Comparison of ENCODE assay signal across 9 cellular contexts in genomic region chr10:110834622-110835219, GRCh38. TPM values are rescaled to one million over a fixed set of nuclear protein-coding genes. Genes with fewer than 3 reads are reported as not detected.
DNase-seq lines count a peak whose midpoint lies in the region; ATAC-seq, FAIRE-seq and TF ChIP-seq lines count a peak whose summit lies in the region.
"Had no signal": no experiment of that assay in that cellular context is flagged by ENCODE, and none has a peak within 500 bp of the region (broad histone marks: within the 10 kb centered on the region; RNA-seq: fewer than 3 reads in every experiment).

No MANE protein-coding gene starts in this region.

- H3K9me3 ChIP-seq in thyroid gland = no peaks in the 10 kb centered on the region

- H3K9me3 Mint-ChIP-seq in activated CD4-positive, alpha-beta T cell treated with anti-CD3 and anti-CD28 coated beads, Interleukin-2, amount 10 ng/mL, durations not matched to agents 24 days and 14 days = no peaks in the 10 kb centered on the region
- no peaks in the 10 kb centered on the region for H3K9me3 Mint-ChIP-seq in activated T-cell treated with anti-CD3 and anti-CD28 coated beads, Interleukin-2, amount 50 U/mL, for 72 hours

- H3K36me3 Mint-ChIP-seq in activated CD4-positive, alpha-beta T cell treated with anti-CD3 and anti-CD28 coated beads, Interleukin-2, amount 10 ng/mL, durations not matched to agents 24 days and 14 days (ENCODE audit: low read depth) = no peaks in the 10 kb centered on the region
- H3K36me3 Mint-ChIP-seq in activated T-cell treated with anti-CD3 and anti-CD28 coated beads, Interleukin-2, amount 50 U/mL, for 72 hours (ENCODE audit: insufficient read depth in 2 of 2) = no peaks in the 10 kb centered on the region

- TF ChIP-seq POLR2A in thyroid gland (IDR thresholded peaks at IDR 0.05) (peak in 1 of 2 donors; percentile 69), H54 (IDR thresholded peaks at IDR 0.05; ENCODE audit: low read depth, low read length) (no peak)

- H3K36me3 ChIP-seq in thyroid gland = no peaks in the 10 kb centered on the region

- FAIRE-seq in H54 (lab: Jason Lieb, UNC) = no peak

- no peak overlapping the region for H3K4me3 ChIP-seq in thyroid gland (replicated peaks in 1 of 3)

- H3K27ac ChIP-seq in thyroid gland = peak overlapping the region; percentile 81 to 94 (median 89)

- H3K27me3 Mint-ChIP-seq in activated CD4-positive, alpha-beta T cell treated with anti-CD3 and anti-CD28 coated beads, Interleukin-2, amount 10 ng/mL, durations not matched to agents 24 days and 14 days = no peaks in the 10 kb centered on the region
- H3K27me3 Mint-ChIP-seq in activated T-cell treated with anti-CD3 and anti-CD28 coated beads, Interleukin-2, amount 50 U/mL, for 72 hours (ENCODE audit: low read depth) = no peaks in the 10 kb centered on the region

- peaks cover 28% of the 10 kb centered on the region for H3K4me1 Mint-ChIP-seq in activated CD4-positive, alpha-beta T cell treated with anti-CD3 and anti-CD28 coated beads, Interleukin-2, amount 10 ng/mL, durations not matched to agents 24 days and 14 days
- peaks cover 53% of the 10 kb centered on the region for H3K4me1 Mint-ChIP-seq in activated T-cell treated with anti-CD3 and anti-CD28 coated beads, Interleukin-2, amount 50 U/mL, for 72 hours (ENCODE audit: low read depth)

- DNase-seq in activated CD4-positive, alpha-beta T cell treated with anti-CD3 and anti-CD28 coated beads, Interleukin-2, amount 10 ng/mL, durations not matched to agents 24 days and 14 days = peak; percentile 71
- no peak for DNase-seq in activated CD4-positive, alpha-beta T cell treated with anti-CD3 and anti-CD28 coated beads for 4 hours
- no peak for DNase-seq in activated T-cell treated with anti-CD3 and anti-CD28 coated beads, Interleukin-2, amount 50 U/mL, for 72 hours
- peak; percentile 75 for DNase-seq in iPS-NIHi11 (ENCODE audit: low spot score)
- DNase-seq in thyroid gland = peak; percentile 83 to 84
- DNase-seq in H54 (ENCODE audit: insufficient read length, low spot score) = no peak

- TF ChIP-seq CTCF in thyroid gland (IDR thresholded peaks at IDR 0.05) = no peak

- H3K4me3 Mint-ChIP-seq in activated CD4-positive, alpha-beta T cell treated with anti-CD3 and anti-CD28 coated beads, Interleukin-2, amount 10 ng/mL, durations not matched to agents 24 days and 14 days = no peak overlapping the region
- H3K4me3 Mint-ChIP-seq in activated T-cell treated with anti-CD3 and anti-CD28 coated beads, Interleukin-2, amount 50 U/mL, for 72 hours = peak overlapping the region; percentile 15 to 43
- H3K4me3 Mint-ChIP-seq: CD14-positive monocyte had no signal

- peaks cover 61 to 69% of the 10 kb centered on the region in 2 donors for H3K4me1 ChIP-seq in thyroid gland

- peak overlapping the region; percentile 74 for H3K27ac Mint-ChIP-seq in activated CD4-positive, alpha-beta T cell treated with anti-CD3 and anti-CD28 coated beads, Interleukin-2, amount 10 ng/mL, durations not matched to agents 24 days and 14 days
- no peak overlapping the region for H3K27ac Mint-ChIP-seq in activated T-cell treated with anti-CD3 and anti-CD28 coated beads, Interleukin-2, amount 50 U/mL, for 72 hours

- WGBS in thyroid gland, 2 donors = 27 to 34% methylated on average over 6 of the region's 6 CpGs

- intact Hi-C loops in activated CD4-positive, alpha-beta T cell treated with anti-CD3 and anti-CD28 coated beads, Interleukin-2, amount 10 ng/mL, durations not matched to agents 24 days and 14 days (cut with micrococcal nuclease) = no loop called here
- intact Hi-C loops in thyroid gland (cut with DNase I) = no loop called here

- ATAC-seq in activated T-cell treated with anti-CD3 and anti-CD28 coated beads, Interleukin-2, amount 50 U/mL, for 72 hours (replicated peaks in 1 of 2) = peak; percentile 62 to 63
- ATAC-seq in GM21576 (IDR thresholded peaks at IDR 0.05; ENCODE audit: unreplicated experiment) (no peak), HG03175 (IDR thresholded peaks at IDR 0.05; ENCODE audit: unreplicated experiment) (no peak)

- no peaks in the 10 kb centered on the region for H3K27me3 ChIP-seq in thyroid gland

RNA-seq across cellular contexts. Expression of gene PDCD4, which starts 37.0 kb away (rescaled TPM):
- 45.2 and 53.6 TPM in 2 replicates for total RNA-seq in activated CD4-positive, alpha-beta T cell treated with anti-CD3 and anti-CD28 coated beads, Interleukin-2, amount 10 ng/mL, durations not matched to agents 24 days and 14 days
- total RNA-seq in activated T-cell treated with anti-CD3 and anti-CD28 coated beads, Interleukin-2, amount 50 U/mL, for 72 hours = 100 to 1,000 TPM; 340 to 386 TPM
- total RNA-seq in thyroid gland = 100 to 1,000 TPM; 188 to 340 (median 256) TPM

Comparison
In these comparisons a context has a peak if more than half of its experiments do, and no peak if none do; other contexts are left out.
1. DNase-seq: peak in activated CD4-positive, alpha-beta T cell treated with anti-CD3 and anti-CD28 coated beads, Interleukin-2, amount 10 ng/mL, durations not matched to agents 24 days and 14 days (single experiment), iPS-NIHi11 (single experiment) and thyroid gland (2 of 2); none in activated CD4-positive, alpha-beta T cell treated with anti-CD3 and anti-CD28 coated beads for 4 hours (0 of 2), activated T-cell treated with anti-CD3 and anti-CD28 coated beads, Interleukin-2, amount 50 U/mL, for 72 hours (0 of 2) and H54 (single experiment).
2. ATAC-seq: peak in activated T-cell treated with anti-CD3 and anti-CD28 coated beads, Interleukin-2, amount 50 U/mL, for 72 hours (2 of 2); none in GM21576 (single experiment) and HG03175 (single experiment).